9 cellular contexts compared by ENCODE assay signal in genomic region chr1:74689800-74690696, GRCh38. TPM values are rescaled to one million over a fixed set of nuclear protein-coding genes. Genes with fewer than 3 reads are reported as not detected.
DNase-seq lines count a peak whose midpoint lies in the region; ATAC-seq and TF ChIP-seq lines count a peak whose summit lies in the region.
"Had no signal": no experiment of that assay in that cellular context is flagged by ENCODE, and none has a peak within 500 bp of the region (broad histone marks: within the 10 kb centered on the region; RNA-seq: fewer than 3 reads in every experiment).

No MANE protein-coding gene starts in this region.

- no peaks in the 10 kb centered on the region for H3K36me3 ChIP-seq in CD4-positive, CD25-positive, alpha-beta regulatory T cell (ENCODE audit: control insufficient read depth, insufficient read depth, low read length)

- H3K27me3 ChIP-seq in CD4-positive, CD25-positive, alpha-beta regulatory T cell (ENCODE audit: control insufficient read depth, insufficient read depth, low read length) = no peaks in the 10 kb centered on the region

- DNase-seq in CD4-positive, CD25-positive, alpha-beta regulatory T cell = peak; percentile 3 to 59 (median 46)
- DNase-seq in NCI-H460 (ENCODE audit: extremely low read depth, low read depth) (peak; percentile 50), foreskin fibroblast (peak; percentile 32 to 73), progenitor cell of endocrine pancreas (ENCODE audit: low spot score, unreplicated experiment) (peak; percentile 28)
- DNase-seq in activated CD8-positive, alpha-beta memory T cell treated with anti-CD3 and anti-CD28 coated beads, Interleukin-2, amount 10 ng/mL, durations not matched to agents 7 days and 5 days = peak; percentile 55

- H3K27me3 Mint-ChIP-seq in CD4-positive, CD25-positive, alpha-beta regulatory T cell = peaks cover 10% of the 10 kb centered on the region
- peaks cover 11% of the 10 kb centered on the region for H3K27me3 Mint-ChIP-seq in activated CD8-positive, alpha-beta memory T cell treated with anti-CD3 and anti-CD28 coated beads, Interleukin-2, amount 10 ng/mL, durations not matched to agents 7 days and 5 days
- no peaks in the 10 kb centered on the region for H3K27me3 Mint-ChIP-seq in progenitor cell of endocrine pancreas

- H3K4me3 ChIP-seq in CD4-positive, CD25-positive, alpha-beta regulatory T cell (ENCODE audit: low read depth, low read length) = no peak overlapping the region
- no peak overlapping the region for H3K4me3 ChIP-seq in foreskin fibroblast (ENCODE audit: low read depth in 1 of 2, low read length in 2 of 2)

- H3K9me3 Mint-ChIP-seq in CD4-positive, CD25-positive, alpha-beta regulatory T cell = no peaks in the 10 kb centered on the region
- no peaks in the 10 kb centered on the region for H3K9me3 Mint-ChIP-seq in activated CD8-positive, alpha-beta memory T cell treated with anti-CD3 and anti-CD28 coated beads, Interleukin-2, amount 10 ng/mL, durations not matched to agents 7 days and 5 days (ENCODE audit: low read depth)
- no peaks in the 10 kb centered on the region for H3K9me3 Mint-ChIP-seq in progenitor cell of endocrine pancreas (ENCODE audit: low read depth)
- H3K9me3 Mint-ChIP-seq: stimulated activated naive CD8-positive, alpha-beta T cell treated with anti-CD3 and anti-CD28 coated beads, Interleukin-15, Interleukin-2, amounts not matched to agents 100 ng/mL and 50 ng/mL, for 24 hours had no signal

- peak; percentile 77 for TF ChIP-seq CTCF in foreskin fibroblast (IDR thresholded peaks at IDR 0.05; ENCODE audit: low read depth, low read length)
- TF ChIP-seq CTCF in progenitor cell of endocrine pancreas (IDR thresholded peaks at IDR 0.05; ENCODE audit: unreplicated experiment) = peak; percentile 95

- H3K4me1 Mint-ChIP-seq in CD4-positive, CD25-positive, alpha-beta regulatory T cell = peaks cover 0 to 5% (median 2%) of the 10 kb centered on the region in 4 donors
- H3K4me1 Mint-ChIP-seq in activated CD8-positive, alpha-beta memory T cell treated with anti-CD3 and anti-CD28 coated beads, Interleukin-2, amount 10 ng/mL, durations not matched to agents 7 days and 5 days = no peaks in the 10 kb centered on the region
- peaks cover 13% of the 10 kb centered on the region for H3K4me1 Mint-ChIP-seq in progenitor cell of endocrine pancreas (ENCODE audit: low read depth)

- H3K27ac ChIP-seq in CD4-positive, CD25-positive, alpha-beta regulatory T cell (ENCODE audit: insufficient read depth, low read length, poor library complexity, severe bottlenecking) = no peak overlapping the region

- no peaks in the 10 kb centered on the region for H3K36me3 Mint-ChIP-seq in CD4-positive, CD25-positive, alpha-beta regulatory T cell
- H3K36me3 Mint-ChIP-seq in activated CD8-positive, alpha-beta memory T cell treated with anti-CD3 and anti-CD28 coated beads, Interleukin-2, amount 10 ng/mL, durations not matched to agents 7 days and 5 days = no peaks in the 10 kb centered on the region
- H3K36me3 Mint-ChIP-seq in progenitor cell of endocrine pancreas (ENCODE audit: insufficient read depth) = no peaks in the 10 kb centered on the region

- no peak for ATAC-seq in CD4-positive, CD25-positive, alpha-beta regulatory T cell (ENCODE audit: low read depth in 2 of 2)
- ATAC-seq in GM18519 (IDR thresholded peaks at IDR 0.05; ENCODE audit: low FRiP score, unreplicated experiment) (peak; percentile 75), HG03354 (IDR thresholded peaks at IDR 0.05; ENCODE audit: poor library complexity, severe bottlenecking, unreplicated experiment) (peak; percentile 80), HG03521 (IDR thresholded peaks at IDR 0.05; ENCODE audit: unreplicated experiment) (no peak)
- no peak for ATAC-seq in activated CD8-positive, alpha-beta memory T cell treated with anti-CD3 and anti-CD28 coated beads, Interleukin-2, amount 10 ng/mL, durations not matched to agents 7 days and 5 days

- H3K4me3 Mint-ChIP-seq in CD4-positive, CD25-positive, alpha-beta regulatory T cell = no peak overlapping the region
- H3K4me3 Mint-ChIP-seq in activated CD8-positive, alpha-beta memory T cell treated with anti-CD3 and anti-CD28 coated beads, Interleukin-2, amount 10 ng/mL, durations not matched to agents 7 days and 5 days = no peak overlapping the region
- H3K4me3 Mint-ChIP-seq in progenitor cell of endocrine pancreas (ENCODE audit: low read depth) = peak overlapping the region; percentile 5
- H3K4me3 Mint-ChIP-seq: stimulated activated naive CD8-positive, alpha-beta T cell treated with anti-CD3 and anti-CD28 coated beads, Interleukin-15, Interleukin-2, amounts not matched to agents 100 ng/mL and 50 ng/mL, for 24 hours had no signal

- CTCF ChIA-PET in activated CD8-positive, alpha-beta memory T cell treated with anti-CD3 and anti-CD28 coated beads, Interleukin-2, amount 10 ng/mL, durations not matched to agents 7 days and 5 days (lab: Charles Lee) = interaction anchor here (0.7 to 2.1 kb wide), 16 partner anchors 11 to 850 kb away, joined by 3 to 8 read pairs (median 4); partner anchors contain the start of genes CRYZ and TYW3

- H3K9me3 ChIP-seq in CD4-positive, CD25-positive, alpha-beta regulatory T cell (ENCODE audit: control insufficient read depth in 2 of 2, low read length in 2 of 2) = no peaks in the 10 kb centered on the region

- H3K27ac Mint-ChIP-seq in CD4-positive, CD25-positive, alpha-beta regulatory T cell = no peak overlapping the region
- H3K27ac Mint-ChIP-seq in activated CD8-positive, alpha-beta memory T cell treated with anti-CD3 and anti-CD28 coated beads, Interleukin-2, amount 10 ng/mL, durations not matched to agents 7 days and 5 days = no peak overlapping the region
- peak overlapping the region; percentile 82 for H3K27ac Mint-ChIP-seq in progenitor cell of endocrine pancreas
- H3K27ac Mint-ChIP-seq: stimulated activated naive CD8-positive, alpha-beta T cell treated with anti-CD3 and anti-CD28 coated beads, Interleukin-15, Interleukin-2, amounts not matched to agents 100 ng/mL and 50 ng/mL, for 24 hours had no signal

- H3K4me1 ChIP-seq in CD4-positive, CD25-positive, alpha-beta regulatory T cell (ENCODE audit: control insufficient read depth, insufficient read depth, low read length, poor library complexity, severe bottlenecking) = no peaks in the 10 kb centered on the region

RNA-seq across cellular contexts. Expression of gene ERICH3, which starts 16.5 kb away (rescaled TPM):
- total RNA-seq in CD4-positive, CD25-positive, alpha-beta regulatory T cell = not detected
- polyA plus RNA-seq in CD4-positive, CD25-positive, alpha-beta regulatory T cell = not detected
- total RNA-seq in NCI-H460 (2014; rRNA removed; shearing (Covaris generic)) = not detected in 2 replicates
- not detected in 2 replicates for polyA plus RNA-seq in NCI-H460 (2014; cell fraction: nucleus; rRNA removed)
- total RNA-seq in activated CD8-positive, alpha-beta memory T cell treated with anti-CD3 and anti-CD28 coated beads, Interleukin-2, amount 10 ng/mL, durations not matched to agents 7 days and 5 days = under 1 TPM; 0.05 to 0.23 TPM
- 1.1 and 1.5 TPM in 2 replicates for total RNA-seq in progenitor cell of endocrine pancreas

RNA-seq across cellular contexts. Expression of gene CRYZ, which starts 42.8 kb away (rescaled TPM):
- 17.2 TPM for total RNA-seq in CD4-positive, CD25-positive, alpha-beta regulatory T cell
- 10 to 100 TPM; 45.4 to 89.0 (median 52.9) TPM for polyA plus RNA-seq in CD4-positive, CD25-positive, alpha-beta regulatory T cell
- total RNA-seq in NCI-H460 (2014; rRNA removed; shearing (Covaris generic)) = 10.0 and 13.3 TPM in 2 replicates
- polyA plus RNA-seq in NCI-H460 (2014; cell fraction: nucleus; rRNA removed) = 17.2 and 28.0 TPM in 2 replicates
- 10 to 100 TPM; 17.6 to 20.4 TPM for total RNA-seq in activated CD8-positive, alpha-beta memory T cell treated with anti-CD3 and anti-CD28 coated beads, Interleukin-2, amount 10 ng/mL, durations not matched to agents 7 days and 5 days
- total RNA-seq in progenitor cell of endocrine pancreas = 32.5 and 36.9 TPM in 2 replicates

RNA-seq across cellular contexts. Expression of gene TYW3, which starts 42.9 kb away (rescaled TPM):
- 11.4 TPM for total RNA-seq in CD4-positive, CD25-positive, alpha-beta regulatory T cell
- polyA plus RNA-seq in CD4-positive, CD25-positive, alpha-beta regulatory T cell = 10 to 100 TPM in 1 of 4 donors, 1 to 10 TPM in 3; 6.1 to 10.0 (median 9.1) TPM
- 19.3 and 24.0 TPM in 2 replicates for total RNA-seq in NCI-H460 (2014; rRNA removed; shearing (Covaris generic))
- polyA plus RNA-seq in NCI-H460 (2014; cell fraction: nucleus; rRNA removed) = 24.0 and 26.4 TPM in 2 replicates
- total RNA-seq in activated CD8-positive, alpha-beta memory T cell treated with anti-CD3 and anti-CD28 coated beads, Interleukin-2, amount 10 ng/mL, durations not matched to agents 7 days and 5 days = 10 to 100 TPM; 15.0 to 23.2 TPM
- total RNA-seq in progenitor cell of endocrine pancreas = 9.1 and 10.3 TPM in 2 replicates

Comparison
In these comparisons a context has a peak if more than half of its experiments do, and no peak if none do; other contexts are left out.
1. ATAC-seq: peak in GM18519 (single experiment) and HG03354 (single experiment); none in CD4-positive, CD25-positive, alpha-beta regulatory T cell (0 of 2), activated CD8-positive, alpha-beta memory T cell treated with anti-CD3 and anti-CD28 coated beads, Interleukin-2, amount 10 ng/mL, durations not matched to agents 7 days and 5 days (single experiment) and HG03521 (single experiment).
2. Peak in every context shown above with its lines, with median percentiles within 50 percentile points of each other: DNase-seq.